Comparison of ENCODE assay signal across 1 cellular context in the genomic region with DNA sequence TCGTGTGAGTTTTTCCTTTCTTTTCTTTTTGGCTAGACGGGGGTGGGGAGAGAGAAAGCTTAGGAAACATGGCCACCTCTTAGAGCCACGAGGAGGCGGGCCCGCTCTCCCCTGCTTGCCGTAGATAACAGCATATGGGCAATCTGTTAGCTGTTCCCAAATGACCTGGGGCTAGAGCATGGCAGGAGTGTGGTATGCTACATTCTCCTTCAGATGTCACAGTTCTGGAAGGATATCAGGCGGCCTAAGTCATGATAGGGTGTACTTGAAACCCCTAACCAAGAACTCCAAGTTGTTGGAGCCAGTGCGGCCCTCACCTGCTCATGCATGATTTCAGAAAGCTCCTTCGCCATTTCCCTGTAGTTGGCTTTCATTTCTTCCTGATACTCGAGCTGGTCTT.
A peak's percentile ranks its signal among the peaks of the same experiment; 100 is the strongest.
TF ChIP-seq lines count a peak whose summit lies in the region.

No MANE protein-coding gene starts in this region.

TF ChIP-seq in K562, 482 proteins besides CTCF, POLR2A, EP300 and RAD21 (continued from another document):
- TF ChIP-seq, protein P1, sequence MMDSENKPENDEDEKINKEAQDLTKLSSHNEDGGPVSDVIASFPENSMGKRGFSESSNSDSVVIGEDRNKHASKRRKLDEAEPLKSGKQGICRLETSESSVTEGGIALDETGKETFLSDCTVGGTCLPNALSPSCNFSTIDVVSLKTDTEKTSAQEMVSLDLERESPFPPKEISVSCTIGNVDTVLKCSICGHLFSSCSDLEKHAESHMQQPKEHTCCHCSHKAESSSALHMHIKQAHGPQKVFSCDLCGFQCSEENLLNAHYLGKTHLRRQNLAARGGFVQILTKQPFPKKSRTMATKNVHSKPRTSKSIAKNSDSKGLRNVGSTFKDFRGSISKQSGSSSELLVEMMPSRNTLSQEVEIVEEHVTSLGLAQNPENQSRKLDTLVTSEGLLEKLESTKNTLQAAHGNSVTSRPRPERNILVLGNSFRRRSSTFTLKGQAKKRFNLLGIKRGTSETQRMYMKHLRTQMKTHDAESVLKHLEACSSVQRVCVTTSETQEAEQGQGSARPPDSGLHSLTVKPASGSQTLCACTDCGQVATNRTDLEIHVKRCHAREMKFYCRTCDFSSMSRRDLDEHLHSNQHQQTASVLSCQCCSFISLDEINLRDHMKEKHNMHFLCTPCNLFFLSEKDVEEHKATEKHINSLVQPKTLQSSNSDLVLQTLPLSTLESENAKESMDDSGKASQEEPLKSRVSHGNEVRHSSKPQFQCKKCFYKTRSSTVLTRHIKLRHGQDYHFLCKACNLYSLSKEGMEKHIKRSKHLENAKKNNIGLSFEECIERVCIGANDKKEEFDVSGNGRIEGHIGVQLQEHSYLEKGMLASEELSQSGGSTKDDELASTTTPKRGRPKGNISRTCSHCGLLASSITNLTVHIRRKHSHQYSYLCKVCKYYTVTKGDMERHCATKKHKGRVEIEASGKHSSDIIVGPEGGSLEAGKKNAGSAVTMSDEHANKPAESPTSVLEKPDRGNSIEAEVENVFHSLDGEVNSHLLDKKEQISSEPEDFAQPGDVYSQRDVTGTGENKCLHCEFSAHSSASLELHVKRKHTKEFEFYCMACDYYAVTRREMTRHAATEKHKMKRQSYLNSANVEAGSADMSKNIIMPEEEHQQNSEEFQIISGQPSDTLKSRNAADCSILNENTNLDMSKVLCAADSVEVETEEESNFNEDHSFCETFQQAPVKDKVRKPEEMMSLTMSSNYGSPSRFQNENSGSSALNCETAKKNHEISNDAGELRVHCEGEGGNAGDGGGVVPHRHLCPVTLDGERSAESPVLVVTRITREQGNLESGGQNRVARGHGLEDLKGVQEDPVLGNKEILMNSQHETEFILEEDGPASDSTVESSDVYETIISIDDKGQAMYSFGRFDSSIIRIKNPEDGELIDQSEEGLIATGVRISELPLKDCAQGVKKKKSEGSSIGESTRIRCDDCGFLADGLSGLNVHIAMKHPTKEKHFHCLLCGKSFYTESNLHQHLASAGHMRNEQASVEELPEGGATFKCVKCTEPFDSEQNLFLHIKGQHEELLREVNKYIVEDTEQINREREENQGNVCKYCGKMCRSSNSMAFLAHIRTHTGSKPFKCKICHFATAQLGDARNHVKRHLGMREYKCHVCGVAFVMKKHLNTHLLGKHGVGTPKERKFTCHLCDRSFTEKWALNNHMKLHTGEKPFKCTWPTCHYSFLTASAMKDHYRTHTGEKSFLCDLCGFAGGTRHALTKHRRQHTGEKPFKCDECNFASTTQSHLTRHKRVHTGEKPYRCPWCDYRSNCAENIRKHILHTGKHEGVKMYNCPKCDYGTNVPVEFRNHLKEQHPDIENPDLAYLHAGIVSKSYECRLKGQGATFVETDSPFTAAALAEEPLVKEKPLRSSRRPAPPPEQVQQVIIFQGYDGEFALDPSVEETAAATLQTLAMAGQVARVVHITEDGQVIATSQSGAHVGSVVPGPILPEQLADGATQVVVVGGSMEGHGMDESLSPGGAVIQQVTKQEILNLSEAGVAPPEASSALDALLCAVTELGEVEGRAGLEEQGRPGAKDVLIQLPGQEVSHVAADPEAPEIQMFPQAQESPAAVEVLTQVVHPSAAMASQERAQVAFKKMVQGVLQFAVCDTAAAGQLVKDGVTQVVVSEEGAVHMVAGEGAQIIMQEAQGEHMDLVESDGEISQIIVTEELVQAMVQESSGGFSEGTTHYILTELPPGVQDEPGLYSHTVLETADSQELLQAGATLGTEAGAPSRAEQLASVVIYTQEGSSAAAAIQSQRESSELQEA (IDR thresholded peaks at IDR 0.05; ENCODE audit: low read depth) = peak; percentile 71
- TF ChIP-seq, protein P2, sequence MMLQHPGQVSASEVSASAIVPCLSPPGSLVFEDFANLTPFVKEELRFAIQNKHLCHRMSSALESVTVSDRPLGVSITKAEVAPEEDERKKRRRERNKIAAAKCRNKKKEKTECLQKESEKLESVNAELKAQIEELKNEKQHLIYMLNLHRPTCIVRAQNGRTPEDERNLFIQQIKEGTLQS (IDR thresholded peaks at IDR 0.05) = no peak
- TF ChIP-seq, protein P2 (CRISPR knock-in tag; conservative IDR thresholded peaks at IDR 0.05) = no peak
